ENCODE assay signal across 1 cellular context in genomic region chr12:56299853-56300643, GRCh38.
TF ChIP-seq lines count a peak whose summit lies in the region.

CS (minus strand) TSS chr12:56300330; CDS start chr12:56300201, 129 bp downstream.

TF ChIP-seq in K562, 482 proteins besides CTCF, POLR2A, EP300 and RAD21 (continued from another document and continues in another):
- no peak; the same call in 1 of the 2 replicates for TF ChIP-seq ZNF592 (IDR thresholded peaks at IDR 0.05)
- TF ChIP-seq E2F5 (CRISPR knock-in tag; IDR thresholded peaks at IDR 0.05), result peak; percentile 52; the same call in 1 of the 2 replicates
- TF ChIP-seq PKNOX1 (IDR thresholded peaks at IDR 0.05), result peak; percentile 97
- no peak; the same call in 1 of the 2 replicates for TF ChIP-seq FOXK1 (CRISPR knock-in tag; IDR thresholded peaks at IDR 0.05; ENCODE audit: borderline replicate concordance)
- TF ChIP-seq KLF13 (tag; IDR thresholded peaks at IDR 0.05; ENCODE audit: borderline replicate concordance, low read depth), result no peak
- TF ChIP-seq ZNF212 (CRISPR knock-in tag; IDR thresholded peaks at IDR 0.05), result no peak
- peak; percentile 75 for TF ChIP-seq NFYB (IDR thresholded peaks at IDR 0.05; ENCODE audit: extremely low read depth, insufficient read length)
- TF ChIP-seq ZNF551 (CRISPR knock-in tag; IDR thresholded peaks at IDR 0.05), result no peak
- no peak for TF ChIP-seq ZBTB34 (CRISPR knock-in tag; IDR thresholded peaks at IDR 0.05)
- no peak for TF ChIP-seq ZFP36 (IDR thresholded peaks at IDR 0.05; ENCODE audit: low read depth, low read length, partially characterized antibody)
- TF ChIP-seq SMARCC2 (IDR thresholded peaks at IDR 0.05; ENCODE audit: low read depth), result no peak
- peak in 1 of 2 experiments; percentile 96; a peak in 2 of 4 replicates for TF ChIP-seq HDAC1 (IDR thresholded peaks at IDR 0.05)
- TF ChIP-seq, protein P1, sequence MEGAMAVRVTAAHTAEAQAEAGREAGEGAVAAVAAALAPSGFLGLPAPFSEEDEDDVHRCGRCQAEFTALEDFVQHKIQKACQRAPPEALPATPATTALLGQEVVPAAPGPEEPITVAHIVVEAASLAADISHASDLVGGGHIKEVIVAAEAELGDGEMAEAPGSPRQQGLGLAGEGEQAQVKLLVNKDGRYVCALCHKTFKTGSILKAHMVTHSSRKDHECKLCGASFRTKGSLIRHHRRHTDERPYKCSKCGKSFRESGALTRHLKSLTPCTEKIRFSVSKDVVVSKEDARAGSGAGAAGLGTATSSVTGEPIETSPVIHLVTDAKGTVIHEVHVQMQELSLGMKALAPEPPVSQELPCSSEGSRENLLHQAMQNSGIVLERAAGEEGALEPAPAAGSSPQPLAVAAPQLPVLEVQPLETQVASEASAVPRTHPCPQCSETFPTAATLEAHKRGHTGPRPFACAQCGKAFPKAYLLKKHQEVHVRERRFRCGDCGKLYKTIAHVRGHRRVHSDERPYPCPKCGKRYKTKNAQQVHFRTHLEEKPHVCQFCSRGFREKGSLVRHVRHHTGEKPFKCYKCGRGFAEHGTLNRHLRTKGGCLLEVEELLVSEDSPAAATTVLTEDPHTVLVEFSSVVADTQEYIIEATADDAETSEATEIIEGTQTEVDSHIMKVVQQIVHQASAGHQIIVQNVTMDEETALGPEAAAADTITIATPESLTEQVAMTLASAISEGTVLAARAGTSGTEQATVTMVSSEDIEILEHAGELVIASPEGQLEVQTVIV (CRISPR knock-in tag; IDR thresholded peaks at IDR 0.05; ENCODE audit: borderline replicate concordance), result no peak
- TF ChIP-seq, protein P2, sequence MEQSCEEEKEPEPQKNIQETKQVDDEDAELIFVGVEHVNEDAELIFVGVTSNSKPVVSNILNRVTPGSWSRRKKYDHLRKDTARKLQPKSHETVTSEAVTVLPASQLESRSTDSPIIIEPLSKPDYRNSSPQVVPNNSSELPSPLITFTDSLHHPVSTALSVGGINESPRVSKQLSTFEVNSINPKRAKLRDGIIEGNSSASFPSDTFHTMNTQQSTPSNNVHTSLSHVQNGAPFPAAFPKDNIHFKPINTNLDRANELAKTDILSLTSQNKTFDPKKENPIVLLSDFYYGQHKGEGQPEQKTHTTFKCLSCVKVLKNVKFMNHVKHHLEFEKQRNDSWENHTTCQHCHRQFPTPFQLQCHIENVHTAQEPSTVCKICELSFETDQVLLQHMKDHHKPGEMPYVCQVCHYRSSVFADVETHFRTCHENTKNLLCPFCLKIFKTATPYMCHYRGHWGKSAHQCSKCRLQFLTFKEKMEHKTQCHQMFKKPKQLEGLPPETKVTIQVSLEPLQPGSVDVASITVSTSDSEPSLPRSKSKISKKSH (CRISPR knock-in tag; IDR thresholded peaks at IDR 0.05), result no peak
- TF ChIP-seq ARHGAP35 (IDR thresholded peaks at IDR 0.05; ENCODE audit: partially characterized antibody), result no peak
- no peak for TF ChIP-seq ZNF224 (CRISPR knock-in tag; IDR thresholded peaks at IDR 0.05)
- TF ChIP-seq ZC3H4 (CRISPR knock-in tag; IDR thresholded peaks at IDR 0.05; ENCODE audit: borderline replicate concordance), result no peak
- TF ChIP-seq NFXL1 (CRISPR knock-in tag; IDR thresholded peaks at IDR 0.05), result no peak
- TF ChIP-seq MCM3 (IDR thresholded peaks at IDR 0.05), result no peak
- TF ChIP-seq HDAC8 (tag; IDR thresholded peaks at IDR 0.05), result no peak
- TF ChIP-seq PBX2 (CRISPR knock-in tag; IDR thresholded peaks at IDR 0.05; ENCODE audit: low read depth), result no peak
- TF ChIP-seq PBX2 (tag; conservative IDR thresholded peaks at IDR 0.05; ENCODE audit: low read depth), result peak; percentile 92
- no peak for TF ChIP-seq ZSCAN32 (CRISPR knock-in tag; IDR thresholded peaks at IDR 0.05)
- TF ChIP-seq ZNF3 (CRISPR knock-in tag; IDR thresholded peaks at IDR 0.05), result no peak
- TF ChIP-seq, protein P3, sequence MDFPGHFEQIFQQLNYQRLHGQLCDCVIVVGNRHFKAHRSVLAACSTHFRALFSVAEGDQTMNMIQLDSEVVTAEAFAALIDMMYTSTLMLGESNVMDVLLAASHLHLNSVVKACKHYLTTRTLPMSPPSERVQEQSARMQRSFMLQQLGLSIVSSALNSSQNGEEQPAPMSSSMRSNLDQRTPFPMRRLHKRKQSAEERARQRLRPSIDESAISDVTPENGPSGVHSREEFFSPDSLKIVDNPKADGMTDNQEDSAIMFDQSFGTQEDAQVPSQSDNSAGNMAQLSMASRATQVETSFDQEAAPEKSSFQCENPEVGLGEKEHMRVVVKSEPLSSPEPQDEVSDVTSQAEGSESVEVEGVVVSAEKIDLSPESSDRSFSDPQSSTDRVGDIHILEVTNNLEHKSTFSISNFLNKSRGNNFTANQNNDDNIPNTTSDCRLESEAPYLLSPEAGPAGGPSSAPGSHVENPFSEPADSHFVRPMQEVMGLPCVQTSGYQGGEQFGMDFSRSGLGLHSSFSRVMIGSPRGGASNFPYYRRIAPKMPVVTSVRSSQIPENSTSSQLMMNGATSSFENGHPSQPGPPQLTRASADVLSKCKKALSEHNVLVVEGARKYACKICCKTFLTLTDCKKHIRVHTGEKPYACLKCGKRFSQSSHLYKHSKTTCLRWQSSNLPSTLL (IDR thresholded peaks at IDR 0.05), result no peak
- TF ChIP-seq ZKSCAN1 (IDR thresholded peaks at IDR 0.05; ENCODE audit: low read depth, low read length), result no peak
- peak; percentile 85 to 87; a peak in 2 of 4 replicates for TF ChIP-seq SIN3A (IDR thresholded peaks at IDR 0.05; ENCODE audit: borderline replicate concordance in 2 of 2, control insufficient read depth in 1 of 2, low read depth in 2 of 2, low read length in 2 of 2)
- TF ChIP-seq ILF3 (IDR thresholded peaks at IDR 0.05; ENCODE audit: borderline replicate concordance), result no peak
- no peak for TF ChIP-seq ZNF232 (CRISPR knock-in tag; IDR thresholded peaks at IDR 0.05)
- TF ChIP-seq, protein P4, sequence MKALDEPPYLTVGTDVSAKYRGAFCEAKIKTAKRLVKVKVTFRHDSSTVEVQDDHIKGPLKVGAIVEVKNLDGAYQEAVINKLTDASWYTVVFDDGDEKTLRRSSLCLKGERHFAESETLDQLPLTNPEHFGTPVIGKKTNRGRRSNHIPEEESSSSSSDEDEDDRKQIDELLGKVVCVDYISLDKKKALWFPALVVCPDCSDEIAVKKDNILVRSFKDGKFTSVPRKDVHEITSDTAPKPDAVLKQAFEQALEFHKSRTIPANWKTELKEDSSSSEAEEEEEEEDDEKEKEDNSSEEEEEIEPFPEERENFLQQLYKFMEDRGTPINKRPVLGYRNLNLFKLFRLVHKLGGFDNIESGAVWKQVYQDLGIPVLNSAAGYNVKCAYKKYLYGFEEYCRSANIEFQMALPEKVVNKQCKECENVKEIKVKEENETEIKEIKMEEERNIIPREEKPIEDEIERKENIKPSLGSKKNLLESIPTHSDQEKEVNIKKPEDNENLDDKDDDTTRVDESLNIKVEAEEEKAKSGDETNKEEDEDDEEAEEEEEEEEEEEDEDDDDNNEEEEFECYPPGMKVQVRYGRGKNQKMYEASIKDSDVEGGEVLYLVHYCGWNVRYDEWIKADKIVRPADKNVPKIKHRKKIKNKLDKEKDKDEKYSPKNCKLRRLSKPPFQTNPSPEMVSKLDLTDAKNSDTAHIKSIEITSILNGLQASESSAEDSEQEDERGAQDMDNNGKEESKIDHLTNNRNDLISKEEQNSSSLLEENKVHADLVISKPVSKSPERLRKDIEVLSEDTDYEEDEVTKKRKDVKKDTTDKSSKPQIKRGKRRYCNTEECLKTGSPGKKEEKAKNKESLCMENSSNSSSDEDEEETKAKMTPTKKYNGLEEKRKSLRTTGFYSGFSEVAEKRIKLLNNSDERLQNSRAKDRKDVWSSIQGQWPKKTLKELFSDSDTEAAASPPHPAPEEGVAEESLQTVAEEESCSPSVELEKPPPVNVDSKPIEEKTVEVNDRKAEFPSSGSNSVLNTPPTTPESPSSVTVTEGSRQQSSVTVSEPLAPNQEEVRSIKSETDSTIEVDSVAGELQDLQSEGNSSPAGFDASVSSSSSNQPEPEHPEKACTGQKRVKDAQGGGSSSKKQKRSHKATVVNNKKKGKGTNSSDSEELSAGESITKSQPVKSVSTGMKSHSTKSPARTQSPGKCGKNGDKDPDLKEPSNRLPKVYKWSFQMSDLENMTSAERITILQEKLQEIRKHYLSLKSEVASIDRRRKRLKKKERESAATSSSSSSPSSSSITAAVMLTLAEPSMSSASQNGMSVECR (CRISPR knock-in tag; IDR thresholded peaks at IDR 0.05), result peak; percentile 97
- no peak for TF ChIP-seq CBX8 (IDR thresholded peaks at IDR 0.05; ENCODE audit: borderline replicate concordance, extremely low read depth, low read depth, low read length, poor library complexity, severe bottlenecking)
- TF ChIP-seq COPS2 (conservative IDR thresholded peaks at IDR 0.05), result no peak
- TF ChIP-seq, protein P5, sequence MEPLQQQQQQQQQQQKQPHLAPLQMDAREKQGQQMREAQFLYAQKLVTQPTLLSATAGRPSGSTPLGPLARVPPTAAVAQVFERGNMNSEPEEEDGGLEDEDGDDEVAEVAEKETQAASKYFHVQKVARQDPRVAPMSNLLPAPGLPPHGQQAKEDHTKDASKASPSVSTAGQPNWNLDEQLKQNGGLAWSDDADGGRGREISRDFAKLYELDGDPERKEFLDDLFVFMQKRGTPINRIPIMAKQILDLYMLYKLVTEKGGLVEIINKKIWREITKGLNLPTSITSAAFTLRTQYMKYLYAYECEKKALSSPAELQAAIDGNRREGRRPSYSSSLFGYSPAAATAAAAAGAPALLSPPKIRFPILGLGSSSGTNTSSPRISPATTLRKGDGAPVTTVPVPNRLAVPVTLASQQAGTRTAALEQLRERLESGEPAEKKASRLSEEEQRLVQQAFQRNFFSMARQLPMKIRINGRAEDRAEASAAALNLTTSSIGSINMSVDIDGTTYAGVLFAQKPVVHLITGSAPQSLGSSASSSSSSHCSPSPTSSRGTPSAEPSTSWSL (CRISPR knock-in tag; IDR thresholded peaks at IDR 0.05; ENCODE audit: borderline replicate concordance), result no peak
- TF ChIP-seq ARID2 (IDR thresholded peaks at IDR 0.05), result no peak
- peak; percentile 91 for TF ChIP-seq EP400 (IDR thresholded peaks at IDR 0.05)
